18 cellular contexts compared by ENCODE assay signal in genomic region chr19:48496959-48497727, GRCh38. TPM values are rescaled to one million over a fixed set of nuclear protein-coding genes. Genes with fewer than 3 reads are reported as not detected.
"Had no signal": no experiment of that assay in that cellular context is flagged by ENCODE, and none has a peak within 500 bp of the region (broad histone marks: within the 10 kb centered on the region; RNA-seq: fewer than 3 reads in every experiment).

No MANE protein-coding gene starts in this region.

- H3K4me3 Mint-ChIP-seq: activated naive CD8-positive, alpha-beta T cell treated with anti-CD3 and anti-CD28 coated beads, Interleukin-2, amount 10 ng/mL, durations not matched to agents 7 days and 5 days; activated T-cell treated with anti-CD3 and anti-CD28 coated beads, Interleukin-2, amount 50 U/mL, for 24 hours; nephron progenitor cell; T-helper 2 cell treated with Interferon-gamma antibody and Interleukin-4, amounts not matched to agents 5 μg/mL and 100 μg/mL, for 36 hours had no signal

- H3K36me3 ChIP-seq: esophagus squamous epithelium, upper lobe of right lung had no signal

- H3K27ac ChIP-seq: esophagus squamous epithelium, upper lobe of right lung had no signal

- H3K36me3 Mint-ChIP-seq: activated naive CD8-positive, alpha-beta T cell treated with anti-CD3 and anti-CD28 coated beads, Interleukin-2, amount 10 ng/mL, durations not matched to agents 7 days and 5 days had no signal

- H3K9me3 Mint-ChIP-seq: activated naive CD8-positive, alpha-beta T cell treated with anti-CD3 and anti-CD28 coated beads, Interleukin-2, amount 10 ng/mL, durations not matched to agents 7 days and 5 days; activated T-cell treated with anti-CD3 and anti-CD28 coated beads, Interleukin-2, amount 50 U/mL, for 24 hours; nephron progenitor cell; T-helper 2 cell treated with Interferon-gamma antibody and Interleukin-4, amounts not matched to agents 5 μg/mL and 100 μg/mL, for 36 hours had no signal

- ATAC-seq: activated CD4-positive, CD25-positive, alpha-beta regulatory T cell treated with anti-CD3 and anti-CD28 coated beads, Interleukin-2, amount 50 U/mL, for 24 hours; upper lobe of right lung had no signal

- H3K4me3 ChIP-seq: upper lobe of right lung had no signal

- H3K27ac Mint-ChIP-seq: activated naive CD8-positive, alpha-beta T cell treated with anti-CD3 and anti-CD28 coated beads, Interleukin-2, amount 10 ng/mL, durations not matched to agents 7 days and 5 days; activated T-cell treated with anti-CD3 and anti-CD28 coated beads, Interleukin-2, amount 50 U/mL, for 24 hours; nephron progenitor cell; T-helper 2 cell treated with Interferon-gamma antibody and Interleukin-4, amounts not matched to agents 5 μg/mL and 100 μg/mL, for 36 hours had no signal

- H3K9me3 ChIP-seq: esophagus squamous epithelium, upper lobe of right lung had no signal

- DNase-seq: activated effector memory CD4-positive, alpha-beta T cell treated with anti-CD3 and anti-CD28 coated beads, Interleukin-2, amount 50 U/mL, for 16 hours; activated naive CD8-positive, alpha-beta T cell treated with anti-CD3 and anti-CD28 coated beads, Interleukin-2, amount 10 ng/mL, durations not matched to agents 7 days and 5 days; activated T-cell treated with anti-CD3 and anti-CD28 coated beads, Interleukin-2, amount 50 U/mL, for 24 hours; anterior cingulate cortex; dorsolateral prefrontal cortex; esophagus squamous epithelium; foreskin fibroblast; glutamatergic neuron; mesendoderm; nephron progenitor cell; stimulated activated CD4-positive, alpha-beta T cell treated with anti-CD3 and anti-CD28 coated beads, Interleukin-12 subunit alpha, Interleukin-12 subunit beta, amount 100 ng/mL, for 4 hours; stimulated activated CD4-positive, alpha-beta T cell treated with anti-CD3 and anti-CD28 coated beads, Interleukin-2, amount 100 ng/mL, for 48 hours; stimulated activated naive CD4-positive, alpha-beta T cell treated with Interleukin-2 at 50 U/mL for 16 hours; upper lobe of right lung had no signal

RNA-seq across cellular contexts. Expression of gene LMTK3, which starts 14.5 kb away (rescaled TPM):
- total RNA-seq: osteoblast had no signal

RNA-seq across cellular contexts. Expression of gene SULT2B1, which starts 54.8 kb away (rescaled TPM):
- total RNA-seq: activated naive CD8-positive, alpha-beta T cell treated with anti-CD3 and anti-CD28 coated beads, Interleukin-2, amount 10 ng/mL, durations not matched to agents 7 days and 5 days; pulmonary artery endothelial cell had no signal
